ENCODE assay signal across 10 cellular contexts in the genomic region with DNA sequence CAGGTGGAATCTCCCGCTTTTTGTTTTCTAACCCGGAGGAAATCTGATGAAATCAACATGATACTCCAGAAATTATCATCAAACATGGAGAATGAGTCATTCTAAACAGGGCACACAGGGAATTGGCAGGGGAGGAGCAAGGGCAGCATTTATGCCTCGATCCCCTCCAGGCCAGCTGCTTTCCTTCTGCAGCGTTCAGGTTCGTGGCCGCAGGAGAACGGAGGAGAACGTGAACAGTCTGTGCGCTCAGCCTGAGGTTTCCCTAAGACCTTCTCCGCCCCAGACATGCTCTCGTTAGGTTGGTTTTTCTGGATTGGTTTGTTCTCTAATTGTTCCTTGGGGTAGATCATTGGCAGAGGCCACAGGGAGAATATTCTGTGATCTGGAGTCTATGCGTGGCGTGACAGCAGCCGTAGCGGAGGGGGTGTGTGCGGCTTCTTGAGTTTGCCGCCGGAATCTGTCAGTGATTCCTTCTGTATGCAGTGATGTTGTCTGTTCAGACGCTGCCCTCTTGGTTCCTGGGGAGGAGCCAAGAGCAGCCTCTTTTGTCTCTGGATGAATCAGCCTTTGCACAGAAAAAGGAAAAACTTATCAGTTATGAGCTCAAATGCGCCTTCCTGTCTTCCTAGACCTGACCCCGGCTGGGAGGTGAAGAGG.
A peak's percentile ranks its signal among the peaks of the same experiment; 100 is the strongest.
DNase-seq lines count a peak whose midpoint lies in the region; ATAC-seq, FAIRE-seq and TF ChIP-seq lines count a peak whose summit lies in the region.
"Had no signal": no experiment of that assay in that cellular context is flagged by ENCODE, and none has a peak within 500 bp of the region (broad histone marks: within the 10 kb centered on the region; RNA-seq: fewer than 3 reads in every experiment).

No MANE protein-coding gene starts in this region.

- TF ChIP-seq EP300 in A549 (IDR thresholded peaks at IDR 0.05), result no peak; a peak in 1 of 5 replicates

- no peak for TF ChIP-seq RAD21 in A549 (conservative IDR thresholded peaks at IDR 0.05 in 1 of 2, IDR thresholded peaks at IDR 0.05 in 1 of 2)

- ATAC-seq in A549 (peak; percentile 61 to 69), HG02610 (IDR thresholded peaks at IDR 0.05; ENCODE audit: unreplicated experiment) (no peak)

- H3K36me3 Mint-ChIP-seq in activated naive CD8-positive, alpha-beta T cell treated with anti-CD3 and anti-CD28 coated beads for 36 hours, result no peaks in the 10 kb centered on the region
- H3K36me3 Mint-ChIP-seq: CD4-positive, CD25-positive, alpha-beta regulatory T cell had no signal

- no peak overlapping the region for H3K4me3 Mint-ChIP-seq in activated naive CD8-positive, alpha-beta T cell treated with anti-CD3 and anti-CD28 coated beads for 36 hours
- H3K4me3 Mint-ChIP-seq: CD4-positive, CD25-positive, alpha-beta regulatory T cell had no signal

- no peak overlapping the region for H3K27ac Mint-ChIP-seq in activated naive CD8-positive, alpha-beta T cell treated with anti-CD3 and anti-CD28 coated beads for 36 hours
- H3K27ac Mint-ChIP-seq: CD4-positive, CD25-positive, alpha-beta regulatory T cell had no signal

- DNase-seq in A549 (ENCODE audit: low read depth in 1 of 2, low spot score in 1 of 2), result peak; percentile 52 to 59
- DNase-seq in HS-5 (ENCODE audit: low read depth), result peak; percentile 60
- DNase-seq in amniotic stem cell (lab: John Stamatoyannopoulos, UW), result peak; percentile 30
- DNase-seq in iris pigment epithelial cell (ENCODE audit: low read depth), result peak; percentile 78
- no peak for DNase-seq in stimulated activated CD4-positive, alpha-beta T cell treated with anti-CD3 and anti-CD28 coated beads, Interleukin-4, amount 100 ng/mL, for 1 hour
- no peak for DNase-seq in OCI-M2 (lab: John Stamatoyannopoulos, UW; ENCODE audit: unreplicated experiment)
- DNase-seq in activated naive CD8-positive, alpha-beta T cell treated with anti-CD3 and anti-CD28 coated beads for 36 hours, result no peak
- DNase-seq: CD4-positive, CD25-positive, alpha-beta regulatory T cell; KBM-7 had no signal

- no peaks in the 10 kb centered on the region for H3K27me3 Mint-ChIP-seq in activated naive CD8-positive, alpha-beta T cell treated with anti-CD3 and anti-CD28 coated beads for 36 hours

- peak overlapping the region; percentile 30 for H3K4me3 ChIP-seq in A549

- no peaks in the 10 kb centered on the region for H3K4me1 Mint-ChIP-seq in activated naive CD8-positive, alpha-beta T cell treated with anti-CD3 and anti-CD28 coated beads for 36 hours
- H3K4me1 Mint-ChIP-seq: CD4-positive, CD25-positive, alpha-beta regulatory T cell had no signal

- WGBS in A549 (ENCODE audit: missing lambda C conversion rate), result 44% methylated on average over 21 of the region's 21 CpGs

- H3K4me1 ChIP-seq in A549, result peaks cover 64% of the 10 kb centered on the region

- H3K27ac ChIP-seq in A549, result peak overlapping the region; percentile 94 to 96

- H3K9me3 ChIP-seq in A549, result no peaks in the 10 kb centered on the region

- peak overlapping the region; percentile 88 for H3K4me2 ChIP-seq in A549

- POLR2A ChIA-PET in A549 (lab: Yijun Ruan, JAX), result no interaction called here

- FAIRE-seq in A549 (lab: Jason Lieb, UNC), result no peak

- CTCF ChIA-PET in A549 (lab: Yijun Ruan, JAX), result interaction anchor here (0.9 to 1.2 kb wide), 2 partner anchors 80 to 89 kb away, joined by 3 to 4 read pairs; no protein-coding TSS in a partner anchor

- no peak for TF ChIP-seq POLR2A in A549 (IDR thresholded peaks at IDR 0.05; ENCODE audit: low read length)

- no peak for TF ChIP-seq CTCF in A549 (IDR thresholded peaks at IDR 0.05)

- H3K9me3 Mint-ChIP-seq in activated naive CD8-positive, alpha-beta T cell treated with anti-CD3 and anti-CD28 coated beads for 36 hours, result no peaks in the 10 kb centered on the region

TF ChIP-seq in A549, 52 proteins besides CTCF, POLR2A, EP300 and RAD21:
- TF ChIP-seq NFE2L2 (conservative IDR thresholded peaks at IDR 0.05; ENCODE audit: low read length), result 0 out of 2 replicates have a peak, but pooled peaks have one; percentile 5
- TF ChIP-seq FOXS1 (CRISPR knock-in tag; IDR thresholded peaks at IDR 0.05), result no peak
- TF ChIP-seq FOSL2 (IDR thresholded peaks at IDR 0.05), result peak; percentile 66; the same call in 1 of the 2 replicates
- TF ChIP-seq FOSL2 (CRISPR knock-in tag; IDR thresholded peaks at IDR 0.05), result peak; percentile 75
- TF ChIP-seq MAZ (IDR thresholded peaks at IDR 0.05; ENCODE audit: borderline replicate concordance, low read depth, low read length), result no peak
- TF ChIP-seq JUN (IDR thresholded peaks at IDR 0.05), result 0 out of 5 replicates have a peak, but pooled peaks of 1 of the 2 experiments have one; percentile 37
- TF ChIP-seq CHD4 (IDR thresholded peaks at IDR 0.05; ENCODE audit: borderline replicate concordance), result no peak
- no peak for TF ChIP-seq KDM1A (IDR thresholded peaks at IDR 0.05; ENCODE audit: low read depth)
- TF ChIP-seq, protein P1, sequence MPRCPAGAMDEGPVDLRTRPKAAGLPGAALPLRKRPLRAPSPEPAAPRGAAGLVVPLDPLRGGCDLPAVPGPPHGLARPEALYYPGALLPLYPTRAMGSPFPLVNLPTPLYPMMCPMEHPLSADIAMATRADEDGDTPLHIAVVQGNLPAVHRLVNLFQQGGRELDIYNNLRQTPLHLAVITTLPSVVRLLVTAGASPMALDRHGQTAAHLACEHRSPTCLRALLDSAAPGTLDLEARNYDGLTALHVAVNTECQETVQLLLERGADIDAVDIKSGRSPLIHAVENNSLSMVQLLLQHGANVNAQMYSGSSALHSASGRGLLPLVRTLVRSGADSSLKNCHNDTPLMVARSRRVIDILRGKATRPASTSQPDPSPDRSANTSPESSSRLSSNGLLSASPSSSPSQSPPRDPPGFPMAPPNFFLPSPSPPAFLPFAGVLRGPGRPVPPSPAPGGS (IDR thresholded peaks at IDR 0.05), result 0 out of 3 replicates have a peak, but pooled peaks have one; percentile 11
- peak; percentile 34; the same call in 1 of the 2 replicates for TF ChIP-seq JUNB (IDR thresholded peaks at IDR 0.05)
TF ChIP-seq in A549: peak in this region for 5.

Comparison
In these comparisons a context has a peak if more than half of its experiments do, and no peak if none do; other contexts are left out.
1. DNase-seq: peak in A549 (2 of 2), HS-5 (single experiment), amniotic stem cell (single experiment) and iris pigment epithelial cell (single experiment); none in stimulated activated CD4-positive, alpha-beta T cell treated with anti-CD3 and anti-CD28 coated beads, Interleukin-4, amount 100 ng/mL, for 1 hour (single experiment), OCI-M2 (single experiment) and activated naive CD8-positive, alpha-beta T cell treated with anti-CD3 and anti-CD28 coated beads for 36 hours (single experiment).